ENCODE assay signal across 33 cellular contexts in the genomic region with DNA sequence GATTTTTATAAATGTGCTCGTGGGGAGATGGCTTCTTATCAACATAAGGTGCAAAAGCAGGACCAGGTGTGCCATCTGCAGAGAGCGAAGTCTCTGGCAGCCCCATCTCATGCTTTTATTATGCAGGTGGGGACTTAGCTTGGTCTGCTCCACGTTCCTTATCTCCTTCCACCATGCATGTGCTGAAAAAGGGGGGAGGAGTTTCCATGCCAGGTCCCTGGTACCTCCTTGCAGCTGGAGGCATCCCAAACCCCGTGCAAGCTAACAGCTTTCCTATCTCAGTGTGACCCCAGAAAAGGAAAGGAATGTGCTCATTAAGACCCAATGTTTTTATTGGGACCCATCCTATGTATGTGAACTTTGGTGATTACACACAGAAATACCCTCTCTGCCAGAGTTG.
"Had no signal": no experiment of that assay in that cellular context is flagged by ENCODE, and none has a peak within 500 bp of the region (broad histone marks: within the 10 kb centered on the region; RNA-seq: fewer than 3 reads in every experiment).

No MANE protein-coding gene starts in this region.

- DNase-seq: activated CD4-positive, alpha-beta T cell treated with anti-CD3 and anti-CD28 coated beads for 1 hour; activated CD4-positive, alpha-beta T cell treated with anti-CD3 and anti-CD28 coated beads for 48 hours; activated CD4-positive, alpha-beta T cell treated with anti-CD3 and anti-CD28 coated beads, Interleukin-2, amount 50 U/mL, for 4 hours; activated CD4-positive, CD25-positive, alpha-beta regulatory T cell; activated CD8-positive, alpha-beta T cell treated with anti-CD3 and anti-CD28 coated beads, Interleukin-2, amount 10 ng/mL, durations not matched to agents 7 days and 5 days; activated gamma-delta T cell; activated naive CD4-positive, alpha-beta T cell treated with Interleukin-2 at 50 U/mL for 16 hours; activated naive CD8-positive, alpha-beta T cell treated with anti-CD3 and anti-CD28 coated beads, Interleukin-2, amount 10 ng/mL, durations not matched to agents 7 days and 5 days; activated T-cell treated with anti-CD3 and anti-CD28 coated beads, Interleukin-2, amount 50 U/mL, for 24 hours; amygdala; MM.1S; MV-4-11; NCI-H1092; NCI-H1436 treated with DMSO at 0.1 percent for 48 hours; NCI-H1694 treated with DMSO at 0.1 percent for 48 hours; NCI-H2029; NCI-H345; NCI-H524 treated with DMSO at 0.1 percent for 48 hours; NK-92 treated with Interleukin-12 subunit alpha and Interleukin-12 subunit beta, amount 100 ng/mL, for 24 hours; PC-3; Peyer's patch; RPMI8226; SHP77 treated with DMSO at 0.1 percent for 48 hours; SK-N-SH; WERI-Rb-1 had no signal

- H3K9me3 Mint-ChIP-seq: activated naive CD4-positive, alpha-beta T cell treated with anti-CD3 and anti-CD28 coated beads, Interleukin-2, amount 50 U/mL, for 24 hours; activated naive CD8-positive, alpha-beta T cell treated with anti-CD3 and anti-CD28 coated beads, Interleukin-2, amount 10 ng/mL, durations not matched to agents 7 days and 5 days; activated T-cell treated with anti-CD3 and anti-CD28 coated beads, Interleukin-2, amount 50 U/mL, for 24 hours; activated T-helper 2 cell treated with anti-CD3 and anti-CD28 coated beads, Interferon-gamma antibody, Interleukin-2, Interleukin-4, amounts not matched to agents 10 μg/mL and 5 μg/mL and 100 μg/mL, durations not matched to agents 14 hours and 24 hours and 36 hours; central memory CD8-positive, alpha-beta T cell; T-helper 1 cell treated with Interleukin-12 subunit alpha and Interleukin-12 subunit beta and Interleukin-4 antibody, amounts not matched to agents 30 μg/mL and 1 μg/mL, for 36 hours; T-helper 2 cell treated with Interferon-gamma antibody and Interleukin-4, amounts not matched to agents 5 μg/mL and 100 μg/mL, for 36 hours had no signal

- H3K27me3 Mint-ChIP-seq: activated T-cell treated with anti-CD3 and anti-CD28 coated beads, Interleukin-2, amount 50 U/mL, for 24 hours; central memory CD8-positive, alpha-beta T cell had no signal

- H3K27ac Mint-ChIP-seq: activated CD8-positive, alpha-beta T cell treated with anti-CD3 and anti-CD28 coated beads, Interleukin-2, amount 10 ng/mL, durations not matched to agents 7 days and 5 days; activated naive CD4-positive, alpha-beta T cell treated with anti-CD3 and anti-CD28 coated beads, Interleukin-2, amount 50 U/mL, for 24 hours; activated naive CD8-positive, alpha-beta T cell treated with anti-CD3 and anti-CD28 coated beads, Interleukin-2, amount 10 ng/mL, durations not matched to agents 7 days and 5 days; activated T-cell treated with anti-CD3 and anti-CD28 coated beads, Interleukin-2, amount 50 U/mL, for 24 hours; activated T-helper 2 cell treated with anti-CD3 and anti-CD28 coated beads, Interferon-gamma antibody, Interleukin-2, Interleukin-4, amounts not matched to agents 10 μg/mL and 5 μg/mL and 100 μg/mL, durations not matched to agents 14 hours and 24 hours and 36 hours; T-helper 1 cell treated with Interleukin-12 subunit alpha and Interleukin-12 subunit beta and Interleukin-4 antibody, amounts not matched to agents 30 μg/mL and 1 μg/mL, for 36 hours; T-helper 2 cell treated with Interferon-gamma antibody and Interleukin-4, amounts not matched to agents 5 μg/mL and 100 μg/mL, for 36 hours had no signal

- H3K9me3 ChIP-seq: ascending aorta, Peyer's patch, SJSA1, SK-N-SH had no signal

- ATAC-seq: activated CD8-positive, alpha-beta T cell treated with anti-CD3 and anti-CD28 coated beads, Interleukin-2, amount 10 ng/mL, durations not matched to agents 7 days and 5 days; PC-3 had no signal

- H3K4me1 Mint-ChIP-seq: central memory CD8-positive, alpha-beta T cell had no signal

- H3K4me3 ChIP-seq: ascending aorta, cardiac muscle cell, Peyer's patch, SJSA1 had no signal

- H3K27me3 ChIP-seq: ascending aorta, cardiac muscle cell, Peyer's patch, SJSA1 had no signal

- H3K4me1 ChIP-seq: ascending aorta, Peyer's patch, SJSA1 had no signal

- H3K36me3 Mint-ChIP-seq: activated naive CD4-positive, alpha-beta T cell treated with anti-CD3 and anti-CD28 coated beads, Interleukin-2, amount 50 U/mL, for 24 hours; activated naive CD8-positive, alpha-beta T cell treated with anti-CD3 and anti-CD28 coated beads, Interleukin-2, amount 10 ng/mL, durations not matched to agents 7 days and 5 days had no signal

- H3K27ac ChIP-seq: ascending aorta, cardiac muscle cell, Peyer's patch, SJSA1, WERI-Rb-1 had no signal

- H3K36me3 ChIP-seq: ascending aorta, cardiac muscle cell, Peyer's patch, SJSA1, WERI-Rb-1 had no signal

- H3K4me3 Mint-ChIP-seq: activated CD8-positive, alpha-beta T cell treated with anti-CD3 and anti-CD28 coated beads, Interleukin-2, amount 10 ng/mL, durations not matched to agents 7 days and 5 days; activated naive CD4-positive, alpha-beta T cell treated with anti-CD3 and anti-CD28 coated beads, Interleukin-2, amount 50 U/mL, for 24 hours; activated naive CD8-positive, alpha-beta T cell treated with anti-CD3 and anti-CD28 coated beads, Interleukin-2, amount 10 ng/mL, durations not matched to agents 7 days and 5 days; activated T-cell treated with anti-CD3 and anti-CD28 coated beads, Interleukin-2, amount 50 U/mL, for 24 hours; central memory CD8-positive, alpha-beta T cell; T-helper 1 cell treated with Interleukin-12 subunit alpha and Interleukin-12 subunit beta and Interleukin-4 antibody, amounts not matched to agents 30 μg/mL and 1 μg/mL, for 36 hours; T-helper 2 cell treated with Interferon-gamma antibody and Interleukin-4, amounts not matched to agents 5 μg/mL and 100 μg/mL, for 36 hours had no signal
